ENCODE assay signal across 8 cellular contexts in genomic region chr2:27322766-27323591, GRCh38. TPM values are rescaled to one million over a fixed set of nuclear protein-coding genes. Genes with fewer than 3 reads are reported as not detected.
DNase-seq lines count a peak whose midpoint lies in the region; ATAC-seq and TF ChIP-seq lines count a peak whose summit lies in the region.

TSS of gene MPV17 (minus strand) at chr2:27323097. CDS start at chr2:27322517, 580 bp downstream.

- H3K4me1 ChIP-seq in upper lobe of left lung, result peaks cover 17 to 27% (median 23%) of the 10 kb centered on the region in 4 donors

- in situ Hi-C loops in GM13976 (cut with MboI; ENCODE audit: low sequenced_read_pairs, unreplicated experiment), result no loop called here

- 0 to 1% methylated on average over 15 to 32 of the region's 39 CpGs for WGBS in upper lobe of left lung, 2 donors

- peak within 1 kb of the TSS; percentile 27 to 93 (median 66) for H3K4me3 ChIP-seq in upper lobe of left lung

- no peak for TF ChIP-seq EP300 in upper lobe of left lung (IDR thresholded peaks at IDR 0.05)

- DNase-seq in GM13976 (ENCODE audit: low spot score) (peak; percentile 96), NCI-H1694 (lab: John Stamatoyannopoulos, UW) (peak; percentile 90), amniotic epithelial cell (ENCODE audit: low read depth) (peak; percentile 89), left cardiac atrium (peak; percentile 95), posterior vena cava (ENCODE audit: low spot score) (peak; percentile 97), upper lobe of left lung (peak; percentile 89 to 95)

- peaks cover 8 to 22% (median 14%) of the 10 kb centered on the region in 4 donors for H3K36me3 ChIP-seq in upper lobe of left lung

- peak; percentile 96 for ATAC-seq in HG02852 (IDR thresholded peaks at IDR 0.05; ENCODE audit: unreplicated experiment)
- ATAC-seq in left cardiac atrium, result peak; percentile 94 to 98
- ATAC-seq in upper lobe of left lung (ENCODE audit: low FRiP score in 2 of 2), result peak; percentile 96 to 98

- no peaks in the 10 kb centered on the region for H3K9me3 ChIP-seq in upper lobe of left lung

- peak within 1 kb of the TSS; percentile 92 to 97 (median 95) for H3K27ac ChIP-seq in upper lobe of left lung

- TF ChIP-seq POLR2A in upper lobe of left lung (IDR thresholded peaks at IDR 0.05), result peak; percentile 55 to 95 (median 88)

- intact Hi-C loops in T-helper 1 cell treated with Interleukin-12 subunit alpha and Interleukin-12 subunit beta and Interleukin-4 antibody, amounts not matched to agents 30 ng/mL and 1 ng/mL, for 36 hours (cut with micrococcal nuclease), result loop anchor here (1.0 to 2.0 kb wide), 18 partner anchors 20 to 820 kb away; partner anchors contain the start of genes AGBL5, ATRAID, CAD and CENPA
- intact Hi-C loops in left cardiac atrium (cut with DNase I) (loop anchor here in 1 of 2 donors (5.0 kb wide), 1 partner anchor 44 kb away; no protein-coding TSS in a partner anchor), posterior vena cava (cut with DNase I) (no loop called here)

- no peaks in the 10 kb centered on the region for H3K27me3 ChIP-seq in upper lobe of left lung

- TF ChIP-seq CTCF in GM13976 (IDR thresholded peaks at IDR 0.05; ENCODE audit: borderline replicate concordance, control extremely low read depth, extremely low read depth, insufficient read depth, missing control alignments) (no peak), upper lobe of left lung (IDR thresholded peaks at IDR 0.05) (no peak)

RNA-seq across cellular contexts. Expression of gene MPV17, which starts in this region (rescaled TPM):
- total RNA-seq in T-helper 1 cell treated with Interleukin-12 subunit alpha and Interleukin-12 subunit beta and Interleukin-4 antibody, amounts not matched to agents 30 ng/mL and 1 ng/mL, for 36 hours, result 97.0 and 105 TPM in 2 replicates
- total RNA-seq in left cardiac atrium (10 to 100 TPM; 52.7 to 60.9 TPM), posterior vena cava (10 to 100 TPM; 59.3 to 69.0 TPM), upper lobe of left lung (10 to 100 TPM; 51.2 to 99.3 (median 75.9) TPM)

Comparison
In these comparisons a context has a peak if more than half of its experiments do, and no peak if none do; other contexts are left out.
1. Peak in every context shown above with its lines: DNase-seq, ATAC-seq, H3K4me3 ChIP-seq and H3K27ac ChIP-seq.